ENCODE assay signal across 10 cellular contexts in the genomic region with DNA sequence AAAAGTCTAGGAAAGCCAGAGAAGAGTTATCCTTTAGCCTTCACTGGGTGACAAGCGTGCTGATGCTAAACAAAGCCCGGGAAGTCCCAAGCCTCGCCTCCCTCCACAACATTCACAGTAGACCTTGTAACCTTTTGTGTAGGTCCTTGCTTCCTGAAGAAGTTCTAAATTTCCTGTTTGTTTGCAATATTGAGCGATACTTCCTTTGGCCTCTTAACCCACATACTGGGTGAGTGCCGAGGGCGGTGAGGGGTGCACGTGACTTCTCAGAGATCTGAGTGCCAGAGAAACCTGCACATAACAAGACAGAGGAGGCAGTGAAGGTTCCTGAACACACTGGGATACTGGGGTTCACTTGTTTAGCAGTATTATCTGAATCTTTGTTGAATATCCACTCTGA.
DNase-seq lines count a peak whose midpoint lies in the region; ATAC-seq, FAIRE-seq and TF ChIP-seq lines count a peak whose summit lies in the region.
"Had no signal": no experiment of that assay in that cellular context is flagged by ENCODE, and none has a peak within 500 bp of the region (broad histone marks: within the 10 kb centered on the region; RNA-seq: fewer than 3 reads in every experiment).

No MANE protein-coding gene starts in this region.

- POLR2A ChIA-PET in HepG2 (lab: Yijun Ruan, JAX), result no interaction called here
- POLR2A ChIA-PET in naive thymus-derived CD4-positive, alpha-beta T cell (lab: Charles Lee), result interaction anchor here (0.6 to 1.1 kb wide), 5 partner anchors 9 to 935 kb away, joined by 3 to 6 read pairs (median 3); a partner anchor contains a TSS

- ATAC-seq in HepG2 (no peak), upper lobe of right lung (peak; percentile 82), GM19035 (IDR thresholded peaks at IDR 0.05; ENCODE audit: unreplicated experiment) (no peak)
- peak; percentile 83 for ATAC-seq in naive thymus-derived CD4-positive, alpha-beta T cell

- H3K4me2 ChIP-seq in HepG2 (ENCODE audit: low read depth, low read length), result no peak overlapping the region

- no peaks in the 10 kb centered on the region for H3K36me3 ChIP-seq in liver (ENCODE audit: control insufficient read depth in 4 of 4, insufficient read depth in 3 of 4, low read depth in 1 of 4, low read length in 3 of 4)
- peaks cover 6 to 30% of the 10 kb centered on the region in 2 experiments for H3K36me3 ChIP-seq in HepG2 (replicated peaks in 1 of 2; ENCODE audit: control insufficient read depth in 1 of 2, insufficient read depth in 2 of 2, low read length in 2 of 2)
- peaks cover 0 to 25% (median 0%) of the 10 kb centered on the region in 3 experiments for H3K36me3 ChIP-seq in naive thymus-derived CD4-positive, alpha-beta T cell (ENCODE audit: control insufficient read depth in 2 of 3, insufficient read depth in 3 of 3, low read length in 3 of 3)
- H3K36me3 ChIP-seq in upper lobe of right lung, result no peaks in the 10 kb centered on the region

- H2AFZ ChIP-seq in HepG2 (ENCODE audit: low read length), result no peak overlapping the region

- no peak for DNase-seq in HepG2 (ENCODE audit: low spot score)
- peak in 7 of 9 donors; percentile 29 to 59 (median 39) for DNase-seq in naive thymus-derived CD4-positive, alpha-beta T cell
- peak; percentile 80 for DNase-seq in upper lobe of right lung
- no peak for DNase-seq in SHP77 treated with DMSO at 0.1 percent for 48 hours (lab: John Stamatoyannopoulos, UW)
- no peak for DNase-seq in HTR-8/SVneo (ENCODE audit: insufficient read length, low spot score)
- DNase-seq: NCI-H2081 treated with DMSO at 0.1 percent for 48 hours had no signal

- TF ChIP-seq EP300 in HepG2 (IDR thresholded peaks at IDR 0.05; ENCODE audit: low read depth in 2 of 2, low read length in 2 of 2) (no peak), HepG2 (CRISPR knock-in tag; IDR thresholded peaks at IDR 0.05; ENCODE audit: borderline replicate concordance) (no peak)

- intact Hi-C loops in HepG2 (cut with micrococcal nuclease; ENCODE audit: unreplicated experiment), result no loop called here
- intact Hi-C loops in naive thymus-derived CD4-positive, alpha-beta T cell (cut with micrococcal nuclease), result loop anchor here (1.0 to 5.0 kb wide), 3 partner anchors 20 to 135 kb away; a partner anchor contains a TSS
- intact Hi-C loops in upper lobe of right lung (cut with DNase I), result no loop called here

- FAIRE-seq in HepG2 (lab: Jason Lieb, UNC) (no peak), HTR-8/SVneo (lab: Jason Lieb, UNC) (no peak)
- FAIRE-seq: colon had no signal

- H3K9me3 ChIP-seq in liver (ENCODE audit: control insufficient read depth in 4 of 4, low read length in 3 of 4) (no peaks in the 10 kb centered on the region), HepG2 (ENCODE audit: low read length) (no peaks in the 10 kb centered on the region), upper lobe of right lung (no peaks in the 10 kb centered on the region)
- no peaks in the 10 kb centered on the region for H3K9me3 ChIP-seq in naive thymus-derived CD4-positive, alpha-beta T cell (ENCODE audit: control insufficient read depth in 2 of 3, low read length in 3 of 3)

- CTCF ChIA-PET in HepG2 (lab: Yijun Ruan, JAX; ENCODE audit: low intra/inter-chr PET ratio, low total read pairs), result no interaction called here
- CTCF ChIA-PET in naive thymus-derived CD4-positive, alpha-beta T cell (lab: Charles Lee), result interaction anchor here (0.8 kb wide), 2 partner anchors 9 to 751 kb away, joined by 3 read pairs; no protein-coding TSS in a partner anchor

- H3K27me3 ChIP-seq in liver (ENCODE audit: control insufficient read depth in 4 of 4, insufficient read depth in 4 of 4, low read length in 3 of 4) (no peaks in the 10 kb centered on the region), HepG2 (ENCODE audit: control insufficient read depth in 1 of 2, insufficient read depth in 2 of 2, low read length in 2 of 2) (no peaks in the 10 kb centered on the region), upper lobe of right lung (no peaks in the 10 kb centered on the region)
- H3K27me3 ChIP-seq in naive thymus-derived CD4-positive, alpha-beta T cell (ENCODE audit: control insufficient read depth in 2 of 2, insufficient read depth in 2 of 2, low read length in 2 of 2), result no peaks in the 10 kb centered on the region

- H4K20me1 ChIP-seq in HepG2 (ENCODE audit: insufficient read depth, low read length), result no peaks in the 10 kb centered on the region

- peak overlapping the region; percentile 28 for H3K4me3 Mint-ChIP-seq in activated naive CD4-positive, alpha-beta T cell treated with anti-CD3 and anti-CD28 coated beads, Interleukin-2, amount 50 U/mL, for 24 hours
- H3K4me3 Mint-ChIP-seq in naive thymus-derived CD4-positive, alpha-beta T cell, result peak overlapping the region; percentile 50 to 74 (median 68)

- no peaks in the 10 kb centered on the region for H3K27me3 Mint-ChIP-seq in activated naive CD4-positive, alpha-beta T cell treated with anti-CD3 and anti-CD28 coated beads, Interleukin-2, amount 50 U/mL, for 24 hours
- H3K27me3 Mint-ChIP-seq in naive thymus-derived CD4-positive, alpha-beta T cell, result no peaks in the 10 kb centered on the region

- no TSS peak for BruUV-seq in HepG2 (replicated peaks; lab: Mats Ljungman, UMichigan)

- peak; percentile 10 to 25 for TF ChIP-seq RAD21 in liver (IDR thresholded peaks at IDR 0.05)
- no peak for TF ChIP-seq RAD21 in HepG2 (CRISPR knock-in tag; IDR thresholded peaks at IDR 0.05)

- peaks cover 4% of the 10 kb centered on the region for H3K36me3 Mint-ChIP-seq in activated naive CD4-positive, alpha-beta T cell treated with anti-CD3 and anti-CD28 coated beads, Interleukin-2, amount 50 U/mL, for 24 hours
- H3K36me3 Mint-ChIP-seq in naive thymus-derived CD4-positive, alpha-beta T cell, result peaks cover 0 to 57% (median 38%) of the 10 kb centered on the region in 5 donors

- in situ Hi-C loops in HepG2 (cut with HindIII; ENCODE audit: extremely low pct_ligation_motif_present, low pct_unique_long_range_greater_than_20kb), result no loop called here

- TF ChIP-seq POLR2A in HepG2 (IDR thresholded peaks at IDR 0.05; ENCODE audit: insufficient read depth in 1 of 2, low read depth in 2 of 2, low read length in 2 of 2), result no peak

- no peaks in the 10 kb centered on the region for H3K79me2 ChIP-seq in HepG2 (ENCODE audit: insufficient read depth, low read length)

- H3K27ac ChIP-seq in liver (ENCODE audit: low read depth in 1 of 2, low read length in 2 of 2), result no peak overlapping the region
- no peak overlapping the region for H3K27ac ChIP-seq in HepG2 (ENCODE audit: extremely low read length, insufficient read depth, low read length)
- peak overlapping the region; percentile 9 for H3K27ac ChIP-seq in naive thymus-derived CD4-positive, alpha-beta T cell (ENCODE audit: low read depth, low read length)
- H3K27ac ChIP-seq in upper lobe of right lung, result no peak overlapping the region

- peaks cover 25% of the 10 kb centered on the region for H3K4me1 Mint-ChIP-seq in activated naive CD4-positive, alpha-beta T cell treated with anti-CD3 and anti-CD28 coated beads, Interleukin-2, amount 50 U/mL, for 24 hours
- peaks cover 21 to 33% (median 26%) of the 10 kb centered on the region in 7 donors for H3K4me1 Mint-ChIP-seq in naive thymus-derived CD4-positive, alpha-beta T cell

- no peak overlapping the region for H3K4me3 ChIP-seq in liver (ENCODE audit: low read depth in 1 of 3, low read length in 3 of 3)
- H3K4me3 ChIP-seq in HepG2 (replicated peaks in 1 of 3; ENCODE audit: insufficient read depth in 1 of 3, low read depth in 2 of 3, low read length in 3 of 3), result no peak overlapping the region
- H3K4me3 ChIP-seq in naive thymus-derived CD4-positive, alpha-beta T cell (ENCODE audit: low read length), result peak overlapping the region; percentile 31
- H3K4me3 ChIP-seq in upper lobe of right lung, result no peak overlapping the region

- H3K9me3 Mint-ChIP-seq in activated naive CD4-positive, alpha-beta T cell treated with anti-CD3 and anti-CD28 coated beads, Interleukin-2, amount 50 U/mL, for 24 hours, result no peaks in the 10 kb centered on the region
- no peaks in the 10 kb centered on the region for H3K9me3 Mint-ChIP-seq in naive thymus-derived CD4-positive, alpha-beta T cell

- WGBS in liver, result 53% methylated on average over 7 of the region's 7 CpGs
- 95% methylated on average over 7 of the region's 7 CpGs for WGBS in HepG2 (ENCODE audit: low lambda C conversion rate)

- peaks cover 3 to 9% (median 8%) of the 10 kb centered on the region in 4 donors for H3K4me1 ChIP-seq in liver (ENCODE audit: control insufficient read depth in 4 of 4, insufficient read depth in 4 of 4, low read length in 3 of 4)
- peaks cover 11% of the 10 kb centered on the region for H3K4me1 ChIP-seq in HepG2 (ENCODE audit: insufficient read depth, low read length)
- peaks cover 14 to 25% of the 10 kb centered on the region in 2 donors for H3K4me1 ChIP-seq in naive thymus-derived CD4-positive, alpha-beta T cell (ENCODE audit: control insufficient read depth in 2 of 2, insufficient read depth in 2 of 2, low read length in 2 of 2)
- H3K4me1 ChIP-seq in upper lobe of right lung, result peaks cover 13% of the 10 kb centered on the region

- TF ChIP-seq CTCF in liver (IDR thresholded peaks at IDR 0.05; ENCODE audit: low read depth, low read length, missing input control) (no peak), HepG2 (CRISPR knock-in tag; IDR thresholded peaks at IDR 0.05) (no peak), upper lobe of right lung (IDR thresholded peaks at IDR 0.05) (no peak)

- H3K27ac Mint-ChIP-seq in activated naive CD4-positive, alpha-beta T cell treated with anti-CD3 and anti-CD28 coated beads, Interleukin-2, amount 50 U/mL, for 24 hours, result peak overlapping the region; percentile 61
- peak overlapping the region; percentile 77 to 98 (median 88) for H3K27ac Mint-ChIP-seq in naive thymus-derived CD4-positive, alpha-beta T cell

- H3K9ac ChIP-seq in liver (ENCODE audit: low read depth in 1 of 2, low read length in 2 of 2) (no peak overlapping the region), HepG2 (ENCODE audit: insufficient read depth, low read depth, low read length) (no peak overlapping the region)

TF ChIP-seq in HepG2, 621 proteins besides CTCF, POLR2A, EP300 and RAD21:
- TF ChIP-seq, protein P1, sequence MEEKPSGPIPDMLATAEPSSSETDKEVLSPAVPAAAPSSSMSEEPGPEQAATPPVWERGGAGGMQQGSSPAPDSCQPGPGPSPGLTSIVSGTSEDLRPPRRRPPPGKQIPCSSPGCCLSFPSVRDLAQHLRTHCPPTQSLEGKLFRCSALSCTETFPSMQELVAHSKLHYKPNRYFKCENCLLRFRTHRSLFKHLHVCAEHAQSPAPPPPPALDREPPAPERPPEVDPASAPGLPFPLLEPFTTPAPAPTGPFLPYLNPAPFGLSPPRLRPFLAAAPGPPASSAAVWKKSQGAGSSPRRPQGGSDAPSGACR (CRISPR knock-in tag; IDR thresholded peaks at IDR 0.05), result no peak
- no peak for TF ChIP-seq FOSL1 (CRISPR knock-in tag; IDR thresholded peaks at IDR 0.05; ENCODE audit: borderline replicate concordance)
- TF ChIP-seq, protein P2, sequence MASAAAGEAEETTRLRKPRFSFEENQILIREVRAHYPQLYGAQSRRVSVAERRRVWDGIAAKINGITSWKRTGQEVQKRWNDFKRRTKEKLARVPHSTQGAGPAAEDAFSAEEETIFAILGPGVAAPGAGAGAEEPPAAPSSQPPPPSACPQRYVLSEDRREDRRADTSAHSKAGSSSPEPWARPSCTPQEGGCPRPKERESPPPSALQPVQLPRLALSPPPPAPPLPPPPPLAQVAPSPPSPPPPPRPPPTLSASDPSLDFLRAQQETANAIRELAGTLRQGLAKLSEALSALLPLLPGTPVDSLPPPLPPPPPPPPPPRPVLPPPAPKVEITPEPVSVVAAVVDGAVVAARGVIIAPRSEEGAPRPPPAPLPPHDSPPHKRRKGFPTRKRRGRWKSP (CRISPR knock-in tag; IDR thresholded peaks at IDR 0.05), result no peak
TF ChIP-seq in HepG2: peak in this region for 0.

Comparison
In these comparisons a context has a peak if more than half of its experiments do, and no peak if none do; other contexts are left out.
1. ATAC-seq: peak in naive thymus-derived CD4-positive, alpha-beta T cell (single experiment) and upper lobe of right lung (single experiment); none in HepG2 (single experiment) and GM19035 (single experiment).
2. DNase-seq: peak in naive thymus-derived CD4-positive, alpha-beta T cell (7 of 9) and upper lobe of right lung (single experiment); none in HepG2 (single experiment), SHP77 treated with DMSO at 0.1 percent for 48 hours (single experiment) and HTR-8/SVneo (single experiment).
3. intact Hi-C loops: an anchor here in naive thymus-derived CD4-positive, alpha-beta T cell (1.0 to 5.0 kb wide); none called in HepG2 and upper lobe of right lung.